Comparison of ENCODE assay signal across 8 cellular contexts in the genomic region with DNA sequence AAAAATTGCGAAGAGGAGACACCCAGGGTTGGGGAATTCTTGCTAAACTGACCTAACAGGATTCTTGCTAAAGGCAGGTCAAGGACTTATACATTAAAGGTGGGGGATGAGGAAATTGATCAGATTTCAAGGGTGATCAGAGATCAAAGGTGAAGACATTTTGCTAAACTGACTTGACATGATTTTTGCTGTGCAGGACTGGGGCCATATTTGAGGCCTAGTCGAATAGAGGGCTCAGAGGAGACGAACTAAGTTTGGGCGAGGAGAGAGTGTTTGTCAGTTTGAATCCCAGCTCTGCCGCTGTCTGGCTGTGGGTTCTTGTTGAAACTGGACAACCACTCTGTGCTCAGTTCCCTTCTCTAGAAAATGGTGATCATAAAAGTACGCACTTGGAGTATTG.
"Had no signal": no experiment of that assay in that cellular context is flagged by ENCODE, and none has a peak within 500 bp of the region (broad histone marks: within the 10 kb centered on the region; RNA-seq: fewer than 3 reads in every experiment).

No MANE protein-coding gene starts in this region.

- H3K27ac Mint-ChIP-seq: GM23338, H9, IgD-negative memory B cell had no signal

- H3K4me1 Mint-ChIP-seq: GM23338 had no signal

- H3K4me2 ChIP-seq: GM23338 had no signal

- H3K9me3 Mint-ChIP-seq: H9 had no signal

- H3K4me3 ChIP-seq: GM23338 had no signal

- DNase-seq: H9, HCEC 1CT, KG1 had no signal

- H2AFZ ChIP-seq: GM23338 had no signal

- H3K4me3 Mint-ChIP-seq: GM23338, H9 had no signal

- ATAC-seq: GM23338 had no signal

- FAIRE-seq: H1, H54, HTR-8/SVneo had no signal
